ENCODE assay signal across 32 cellular contexts in the genomic region with DNA sequence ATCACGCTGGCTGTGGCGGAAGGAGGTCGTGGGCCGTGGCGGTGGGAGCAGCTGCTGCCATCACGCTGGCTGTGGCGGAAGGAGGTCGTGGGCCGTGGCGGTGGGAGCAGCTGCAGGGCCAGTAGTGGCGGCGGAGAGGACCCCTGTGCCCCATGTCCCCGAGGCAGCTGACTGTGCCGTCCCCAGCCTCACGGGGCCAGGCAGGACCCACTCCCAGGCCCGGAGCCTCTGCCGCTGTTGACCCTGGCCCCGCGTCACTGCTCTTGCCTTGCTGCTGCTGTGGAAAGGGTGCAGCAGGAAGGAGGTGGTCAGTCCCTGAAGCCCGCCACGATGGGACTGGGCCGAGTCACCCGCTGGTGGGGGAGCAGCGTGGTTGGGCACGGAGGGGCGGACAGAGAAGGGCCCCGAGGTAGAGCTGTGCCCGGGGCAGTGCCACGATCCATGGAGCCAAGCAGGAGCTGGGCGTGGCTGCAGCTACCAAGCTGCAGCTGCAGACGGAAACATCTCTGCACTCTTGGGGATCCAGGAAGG.
"Had no signal": no experiment of that assay in that cellular context is flagged by ENCODE, and none has a peak within 500 bp of the region (broad histone marks: within the 10 kb centered on the region; RNA-seq: fewer than 3 reads in every experiment).

No MANE protein-coding gene starts in this region.

- H3K9me3 Mint-ChIP-seq: activated CD4-positive, alpha-beta memory T cell treated with anti-CD3 and anti-CD28 coated beads, Interleukin-2, amount 10 ng/mL, durations not matched to agents 7 days and 5 days; central memory CD8-positive, alpha-beta T cell had no signal

- H3K36me3 ChIP-seq: cardiac muscle cell, WERI-Rb-1 had no signal

- H3K9me3 ChIP-seq: ascending aorta had no signal

- H3K4me3 Mint-ChIP-seq: activated CD4-positive, alpha-beta memory T cell treated with anti-CD3 and anti-CD28 coated beads, Interleukin-2, amount 10 ng/mL, durations not matched to agents 7 days and 5 days; activated CD8-positive, alpha-beta memory T cell treated with anti-CD3 and anti-CD28 coated beads, Interleukin-2, amount 10 ng/mL, durations not matched to agents 7 days and 5 days; activated naive CD8-positive, alpha-beta T cell treated with anti-CD3 and anti-CD28 coated beads for 36 hours; central memory CD8-positive, alpha-beta T cell had no signal

- H3K4me3 ChIP-seq: ascending aorta, cardiac muscle cell had no signal

- H3K27ac ChIP-seq: ascending aorta, cardiac muscle cell, WERI-Rb-1 had no signal

- ATAC-seq: activated CD8-positive, alpha-beta memory T cell treated with anti-CD3 and anti-CD28 coated beads, Interleukin-2, amount 10 ng/mL, durations not matched to agents 7 days and 5 days; Panc1 had no signal

- H3K27me3 Mint-ChIP-seq: activated CD4-positive, alpha-beta memory T cell treated with anti-CD3 and anti-CD28 coated beads, Interleukin-2, amount 10 ng/mL, durations not matched to agents 7 days and 5 days; activated CD8-positive, alpha-beta memory T cell treated with anti-CD3 and anti-CD28 coated beads, Interleukin-2, amount 10 ng/mL, durations not matched to agents 7 days and 5 days; activated naive CD8-positive, alpha-beta T cell treated with anti-CD3 and anti-CD28 coated beads for 36 hours; central memory CD8-positive, alpha-beta T cell had no signal

- H3K27me3 ChIP-seq: ascending aorta, cardiac muscle cell had no signal

- H3K27ac Mint-ChIP-seq: activated CD4-positive, alpha-beta memory T cell treated with anti-CD3 and anti-CD28 coated beads, Interleukin-2, amount 10 ng/mL, durations not matched to agents 7 days and 5 days; activated CD8-positive, alpha-beta memory T cell treated with anti-CD3 and anti-CD28 coated beads, Interleukin-2, amount 10 ng/mL, durations not matched to agents 7 days and 5 days; activated naive CD8-positive, alpha-beta T cell treated with anti-CD3 and anti-CD28 coated beads for 36 hours had no signal

- H3K4me1 ChIP-seq: ascending aorta had no signal

- DNase-seq: activated CD4-positive, alpha-beta memory T cell treated with anti-CD3 and anti-CD28 coated beads, Interleukin-2, amount 10 ng/mL, durations not matched to agents 7 days and 5 days; activated CD4-positive, alpha-beta T cell treated with anti-CD3 and anti-CD28 coated beads for 1 hour; activated CD4-positive, alpha-beta T cell treated with anti-CD3 and anti-CD28 coated beads for 48 hours; activated CD4-positive, CD25-positive, alpha-beta regulatory T cell; activated CD8-positive, alpha-beta memory T cell treated with anti-CD3 and anti-CD28 coated beads for 24 hours; activated CD8-positive, alpha-beta memory T cell treated with anti-CD3 and anti-CD28 coated beads, Interleukin-2, amount 10 ng/mL, durations not matched to agents 7 days and 5 days; activated CD8-positive, alpha-beta memory T cell treated with anti-CD3 and anti-CD28 coated beads, Interleukin-2, amount 50 U/mL, for 48 hours; activated effector memory CD4-positive, alpha-beta T cell treated with anti-CD3 and anti-CD28 coated beads, Interleukin-2, amount 50 U/mL, for 16 hours; activated naive CD4-positive, alpha-beta T cell; activated naive CD4-positive, alpha-beta T cell treated with anti-CD3 and anti-CD28 coated beads, Interleukin-2, amount 50 U/mL, for 16 hours; activated naive CD8-positive, alpha-beta T cell treated with anti-CD3 and anti-CD28 coated beads for 36 hours; activated T-cell treated with anti-CD3 and anti-CD28 coated beads, Interleukin-2, amount 50 U/mL, for 48 hours; amniotic stem cell; Karpas-422; KBM-7; NCI-H1048; NCI-H1105 treated with DMSO at 0.1 percent for 48 hours; NCI-H1436; NCI-H1694; NCI-H1930; NCI-H2081 treated with DMSO at 0.1 percent for 48 hours; NCI-H345; NCI-H524 treated with DMSO at 0.1 percent for 48 hours; SIG-M5; SW 1271; T-helper 1 cell; T1000; WERI-Rb-1 had no signal
